13 cellular contexts compared by ENCODE assay signal in genomic region chr3:172918165-172918564, GRCh38.
A peak's percentile ranks its signal among the peaks of the same experiment; 100 is the strongest.
DNase-seq lines count a peak whose midpoint lies in the region; ATAC-seq, FAIRE-seq and TF ChIP-seq lines count a peak whose summit lies in the region.
"Had no signal": no experiment of that assay in that cellular context is flagged by ENCODE, and none has a peak within 500 bp of the region (broad histone marks: within the 10 kb centered on the region; RNA-seq: fewer than 3 reads in every experiment).

No MANE protein-coding gene starts in this region.

- H3K4me1 Mint-ChIP-seq in effector memory CD8-positive, alpha-beta T cell (ENCODE audit: low read depth in 2 of 2): no peaks in the 10 kb centered on the region
- H3K4me1 Mint-ChIP-seq: activated naive CD8-positive, alpha-beta T cell treated with anti-CD3 and anti-CD28 coated beads, Interleukin-2, amount 10 ng/mL, durations not matched to agents 7 days and 5 days had no signal

- no peak overlapping the region for H2BK12ac ChIP-seq in trophoblast cell (ENCODE audit: low read length)

- DNase-seq in COLO829 (ENCODE audit: low spot score) (peak; percentile 85), NCI-H1417 (lab: John Stamatoyannopoulos, UW) (peak in 2 of 3 experiments; percentile 24 to 84), astrocyte of the cerebellum (ENCODE audit: low read depth) (peak; percentile 34), H54 (ENCODE audit: insufficient read length, low spot score) (no peak), trophoblast cell (no peak)
- no peak for DNase-seq in activated naive CD4-positive, alpha-beta T cell treated with Interleukin-2 at 50 U/mL for 16 hours
- DNase-seq in effector memory CD8-positive, alpha-beta T cell: no peak
- DNase-seq: activated naive CD8-positive, alpha-beta T cell treated with anti-CD3 and anti-CD28 coated beads, Interleukin-2, amount 10 ng/mL, durations not matched to agents 7 days and 5 days; glutamatergic neuron; GM23248; NK-92 treated with Interleukin-12 subunit alpha and Interleukin-12 subunit beta, amount 100 ng/mL, for 24 hours had no signal

- 13% methylated on average over 3 of the region's 3 CpGs for WGBS in liver
- no CpG with 5 or more reads among the region's 3 CpGs for WGBS in trophoblast cell (ENCODE audit: extremely low coverage, insufficient coverage, insufficient read length)

- no peak overlapping the region for H2BK5ac ChIP-seq in trophoblast cell (ENCODE audit: low read depth, low read length, poor library complexity)

- peaks cover 3% of the 10 kb centered on the region for H3K36me3 Mint-ChIP-seq in effector memory CD8-positive, alpha-beta T cell (ENCODE audit: insufficient read depth)
- H3K36me3 Mint-ChIP-seq: activated naive CD8-positive, alpha-beta T cell treated with anti-CD3 and anti-CD28 coated beads, Interleukin-2, amount 10 ng/mL, durations not matched to agents 7 days and 5 days had no signal

- no peak overlapping the region for H2BK120ac ChIP-seq in trophoblast cell (ENCODE audit: insufficient read depth, low read length, poor library complexity)

- H3K9me3 ChIP-seq in liver (ENCODE audit: control insufficient read depth in 4 of 4, low read length in 3 of 4) (no peaks in the 10 kb centered on the region), trophoblast cell (ENCODE audit: insufficient read depth, low read depth, low read length) (no peaks in the 10 kb centered on the region)

- H3K9ac ChIP-seq in liver (ENCODE audit: low read depth in 1 of 2, low read length in 2 of 2): no peak overlapping the region
- no peak overlapping the region for H3K9ac ChIP-seq in trophoblast cell (ENCODE audit: low read length)
- H3K9ac ChIP-seq: GM23248 had no signal

- H4K12ac ChIP-seq in trophoblast cell (ENCODE audit: low read depth, low read length): no peak overlapping the region

- H3K4ac ChIP-seq in trophoblast cell (ENCODE audit: low read depth, low read length): no peak overlapping the region

- no peaks in the 10 kb centered on the region for H3K9me3 Mint-ChIP-seq in effector memory CD8-positive, alpha-beta T cell
- H3K9me3 Mint-ChIP-seq: activated naive CD8-positive, alpha-beta T cell treated with anti-CD3 and anti-CD28 coated beads, Interleukin-2, amount 10 ng/mL, durations not matched to agents 7 days and 5 days had no signal

- H3K27ac Mint-ChIP-seq in effector memory CD8-positive, alpha-beta T cell: no peak overlapping the region
- H3K27ac Mint-ChIP-seq: activated naive CD8-positive, alpha-beta T cell treated with anti-CD3 and anti-CD28 coated beads, Interleukin-2, amount 10 ng/mL, durations not matched to agents 7 days and 5 days had no signal

- no peak overlapping the region for H3K4me2 ChIP-seq in trophoblast cell (ENCODE audit: low read length)

- no peak overlapping the region for H4K91ac ChIP-seq in trophoblast cell (ENCODE audit: low read depth, low read length)

- H3K27me3 Mint-ChIP-seq in effector memory CD8-positive, alpha-beta T cell: no peaks in the 10 kb centered on the region

- H3K18ac ChIP-seq in trophoblast cell (ENCODE audit: low read length): no peak overlapping the region

- H3K36me3 ChIP-seq in liver (ENCODE audit: control insufficient read depth in 4 of 4, insufficient read depth in 3 of 4, low read depth in 1 of 4, low read length in 3 of 4): no peaks in the 10 kb centered on the region
- H3K36me3 ChIP-seq in trophoblast cell (ENCODE audit: control insufficient read depth in 1 of 2, insufficient read depth in 2 of 2, low read length in 2 of 2): no peaks in the 10 kb centered on the region

- FAIRE-seq in H54 (lab: Jason Lieb, UNC): no peak

- no peak overlapping the region for H3K4me3 ChIP-seq in astrocyte of the cerebellum (ENCODE audit: low read depth, low read length)
- H3K4me3 ChIP-seq in liver (ENCODE audit: low read depth in 1 of 3, low read length in 3 of 3): no peak overlapping the region
- no peak overlapping the region for H3K4me3 ChIP-seq in trophoblast cell (ENCODE audit: low read depth, low read length)
- H3K4me3 ChIP-seq: GM23248 had no signal

- H3K27ac ChIP-seq in liver (ENCODE audit: low read depth in 1 of 2, low read length in 2 of 2) (no peak overlapping the region), trophoblast cell (ENCODE audit: low read depth, low read length) (no peak overlapping the region)
- H3K27ac ChIP-seq: GM23248 had no signal

- TF ChIP-seq CTCF in astrocyte of the cerebellum (IDR thresholded peaks at IDR 0.05; ENCODE audit: low read depth, low read length, missing control alignments) (no peak), liver (IDR thresholded peaks at IDR 0.05; ENCODE audit: low read depth, low read length, missing input control) (no peak)

- no peak overlapping the region for H2AK5ac ChIP-seq in trophoblast cell (ENCODE audit: low read length)

- H3K79me1 ChIP-seq in trophoblast cell (ENCODE audit: low read length): no peaks in the 10 kb centered on the region

- H3K4me3 Mint-ChIP-seq in effector memory CD8-positive, alpha-beta T cell: no peak overlapping the region
- H3K4me3 Mint-ChIP-seq: activated naive CD8-positive, alpha-beta T cell treated with anti-CD3 and anti-CD28 coated beads, Interleukin-2, amount 10 ng/mL, durations not matched to agents 7 days and 5 days had no signal

- no peak for TF ChIP-seq RAD21 in liver (IDR thresholded peaks at IDR 0.05)

- no peak overlapping the region for H3K23ac ChIP-seq in trophoblast cell (ENCODE audit: low read length)

- TF ChIP-seq POLR2A in H54 (IDR thresholded peaks at IDR 0.05; ENCODE audit: low read depth, low read length): no peak

- H2AFZ ChIP-seq in trophoblast cell (ENCODE audit: insufficient read depth, low read length, poor library complexity): no peak overlapping the region
- H2AFZ ChIP-seq: GM23248 had no signal

- H3K4me1 ChIP-seq in liver (ENCODE audit: control insufficient read depth in 4 of 4, insufficient read depth in 4 of 4, low read length in 3 of 4) (no peaks in the 10 kb centered on the region), trophoblast cell (ENCODE audit: control insufficient read depth in 1 of 2, insufficient read depth in 2 of 2, low read length in 2 of 2) (no peaks in the 10 kb centered on the region)

- no peak overlapping the region for H3K14ac ChIP-seq in trophoblast cell (ENCODE audit: low read length)

- H4K8ac ChIP-seq in trophoblast cell (ENCODE audit: low read depth, low read length): no peak overlapping the region

- H3K79me2 ChIP-seq in trophoblast cell (ENCODE audit: control insufficient read depth, insufficient read depth, low read length, poor library complexity): no peaks in the 10 kb centered on the region

- H3K27me3 ChIP-seq in liver (ENCODE audit: control insufficient read depth in 4 of 4, insufficient read depth in 4 of 4, low read length in 3 of 4) (peaks cover 0 to 2% (median 0%) of the 10 kb centered on the region in 4 donors), trophoblast cell (ENCODE audit: insufficient read depth, low read length) (no peaks in the 10 kb centered on the region)

- in situ Hi-C loops in astrocyte of the cerebellum (cut with HindIII; ENCODE audit: low sequenced_read_pairs): no loop called here

- no peak for ATAC-seq in effector memory CD8-positive, alpha-beta T cell (replicated peaks)
- ATAC-seq: activated CD4-positive, CD25-positive, alpha-beta regulatory T cell treated with anti-CD3 and anti-CD28 coated beads, Interleukin-2, amount 50 U/mL, for 24 hours had no signal

TF ChIP-seq in liver, 16 proteins besides CTCF, POLR2A, EP300 and RAD21:
- TF ChIP-seq HNF4G (IDR thresholded peaks at IDR 0.05) (no peak), SP1 (IDR thresholded peaks at IDR 0.05) (peak; percentile 12)

Comparison
In these comparisons a context has a peak if more than half of its experiments do, and no peak if none do; other contexts are left out.
1. DNase-seq: peak in COLO829 (single experiment), NCI-H1417 (2 of 3) and astrocyte of the cerebellum (single experiment); none in H54 (single experiment), activated naive CD4-positive, alpha-beta T cell treated with Interleukin-2 at 50 U/mL for 16 hours (single experiment), effector memory CD8-positive, alpha-beta T cell (0 of 3) and trophoblast cell (0 of 2).